In the genomic region with DNA sequence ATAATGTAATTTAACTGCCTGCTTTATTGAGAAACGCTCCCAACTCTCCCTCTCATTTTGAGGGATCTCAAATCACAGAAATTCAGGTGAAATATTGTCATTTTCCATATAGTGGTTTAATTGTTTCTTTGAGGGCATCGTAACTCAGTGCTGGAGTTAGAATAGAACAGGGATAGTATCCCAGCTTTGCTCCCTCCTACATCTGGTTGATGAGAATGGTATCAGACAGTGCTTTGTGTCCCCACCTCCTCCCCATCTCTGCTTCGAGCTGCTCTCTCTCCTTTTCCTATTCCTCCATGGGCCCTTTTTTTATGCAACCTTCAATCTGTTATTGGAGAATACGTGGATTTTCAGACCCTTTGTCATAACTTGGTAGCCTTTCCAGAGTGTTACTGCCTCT, we compare ENCODE assay signal across 16 cellular contexts. TPM values are rescaled to one million over a fixed set of nuclear protein-coding genes. Genes with fewer than 3 reads are reported as not detected.
DNase-seq lines count a peak whose midpoint lies in the region; ATAC-seq and TF ChIP-seq lines count a peak whose summit lies in the region.
"Had no signal": no experiment of that assay in that cellular context is flagged by ENCODE, and none has a peak within 500 bp of the region (broad histone marks: within the 10 kb centered on the region; RNA-seq: fewer than 3 reads in every experiment).

No MANE protein-coding gene starts in this region.

- H3K36me3 ChIP-seq in MM.1S (replicated peaks; ENCODE audit: insufficient read depth, low read length) = no peaks in the 10 kb centered on the region

- no peaks in the 10 kb centered on the region for H4K20me1 ChIP-seq in MM.1S (ENCODE audit: insufficient read depth, low read length)

- peak overlapping the region; percentile 29 for H3K4me3 Mint-ChIP-seq in activated naive CD8-positive, alpha-beta T cell treated with anti-CD3 and anti-CD28 coated beads, Interleukin-2, amount 10 ng/mL, durations not matched to agents 7 days and 5 days
- no peak overlapping the region for H3K4me3 Mint-ChIP-seq in activated naive CD8-positive, alpha-beta T cell treated with anti-CD3 and anti-CD28 coated beads for 36 hours
- H3K4me3 Mint-ChIP-seq: H9, IgD-negative memory B cell had no signal

- H2AFZ ChIP-seq in MM.1S (ENCODE audit: low read length) = no peak overlapping the region

- ATAC-seq in activated naive CD8-positive, alpha-beta T cell treated with anti-CD3 and anti-CD28 coated beads, Interleukin-2, amount 10 ng/mL, durations not matched to agents 7 days and 5 days (ENCODE audit: low read depth) = no peak
- ATAC-seq in HG03378 (IDR thresholded peaks at IDR 0.05; ENCODE audit: unreplicated experiment) (no peak), GM18517 (IDR thresholded peaks at IDR 0.05; ENCODE audit: unreplicated experiment) (no peak)

- no peaks in the 10 kb centered on the region for H3K79me2 ChIP-seq in MM.1S (ENCODE audit: low read length)

- POLR2A ChIA-PET in activated naive CD8-positive, alpha-beta T cell treated with anti-CD3 and anti-CD28 coated beads, Interleukin-2, amount 10 ng/mL, durations not matched to agents 7 days and 5 days (lab: Charles Lee) = interaction anchor here (1.3 to 1.5 kb wide), 2 partner anchors 40 to 650 kb away, joined by 3 read pairs; a partner anchor contains a TSS

- DNase-seq in activated naive CD8-positive, alpha-beta T cell treated with anti-CD3 and anti-CD28 coated beads, Interleukin-2, amount 10 ng/mL, durations not matched to agents 7 days and 5 days = no peak
- DNase-seq in activated naive CD8-positive, alpha-beta T cell treated with anti-CD3 and anti-CD28 coated beads for 36 hours = no peak
- peak; percentile 60 for DNase-seq in globus pallidus (ENCODE audit: low spot score)
- DNase-seq in pons (ENCODE audit: low spot score) = peak; percentile 73
- DNase-seq in MM.1S = no peak
- DNase-seq in stimulated activated CD8-positive, alpha-beta memory T cell treated with anti-CD3 and anti-CD28 coated beads, Interleukin-4, amount 100 ng/mL, for 48 hours = no peak
- DNase-seq: COR-L47, EL, H9, NCI-H2029 treated with DMSO at 0.1 percent for 48 hours, NCI-H510A treated with DMSO at 0.1 percent for 48 hours, RPMI8226 had no signal

- H3K4me1 ChIP-seq in MM.1S (ENCODE audit: low read length) = no peaks in the 10 kb centered on the region

- peaks cover 4% of the 10 kb centered on the region for H3K9me3 Mint-ChIP-seq in activated naive CD8-positive, alpha-beta T cell treated with anti-CD3 and anti-CD28 coated beads, Interleukin-2, amount 10 ng/mL, durations not matched to agents 7 days and 5 days
- no peaks in the 10 kb centered on the region for H3K9me3 Mint-ChIP-seq in activated naive CD8-positive, alpha-beta T cell treated with anti-CD3 and anti-CD28 coated beads for 36 hours

- peaks cover 10% of the 10 kb centered on the region for H3K36me3 Mint-ChIP-seq in activated naive CD8-positive, alpha-beta T cell treated with anti-CD3 and anti-CD28 coated beads, Interleukin-2, amount 10 ng/mL, durations not matched to agents 7 days and 5 days
- H3K36me3 Mint-ChIP-seq in activated naive CD8-positive, alpha-beta T cell treated with anti-CD3 and anti-CD28 coated beads for 36 hours = peaks cover 4% of the 10 kb centered on the region

- peaks cover 37% of the 10 kb centered on the region for H3K4me1 Mint-ChIP-seq in activated naive CD8-positive, alpha-beta T cell treated with anti-CD3 and anti-CD28 coated beads, Interleukin-2, amount 10 ng/mL, durations not matched to agents 7 days and 5 days
- H3K4me1 Mint-ChIP-seq in activated naive CD8-positive, alpha-beta T cell treated with anti-CD3 and anti-CD28 coated beads for 36 hours = peaks cover 15% of the 10 kb centered on the region

- no peak overlapping the region for H3K9ac ChIP-seq in MM.1S (ENCODE audit: low read length)

- no peak overlapping the region for H3K4me3 ChIP-seq in MM.1S (ENCODE audit: low read length)

- no peaks in the 10 kb centered on the region for H3K9me3 ChIP-seq in MM.1S (replicated peaks; ENCODE audit: insufficient read depth, low read length)

- H3K27me3 Mint-ChIP-seq in activated naive CD8-positive, alpha-beta T cell treated with anti-CD3 and anti-CD28 coated beads, Interleukin-2, amount 10 ng/mL, durations not matched to agents 7 days and 5 days = no peaks in the 10 kb centered on the region
- H3K27me3 Mint-ChIP-seq in activated naive CD8-positive, alpha-beta T cell treated with anti-CD3 and anti-CD28 coated beads for 36 hours = no peaks in the 10 kb centered on the region
- H3K27me3 Mint-ChIP-seq: IgD-negative memory B cell had no signal

- peak overlapping the region; percentile 30 for H3K27ac Mint-ChIP-seq in activated naive CD8-positive, alpha-beta T cell treated with anti-CD3 and anti-CD28 coated beads, Interleukin-2, amount 10 ng/mL, durations not matched to agents 7 days and 5 days
- H3K27ac Mint-ChIP-seq in activated naive CD8-positive, alpha-beta T cell treated with anti-CD3 and anti-CD28 coated beads for 36 hours = no peak overlapping the region

- H3F3A ChIP-seq in MM.1S (ENCODE audit: insufficient read depth, low read length) = no peaks in the 10 kb centered on the region

- no peaks in the 10 kb centered on the region for H3K27me3 ChIP-seq in MM.1S (replicated peaks; ENCODE audit: insufficient read depth, low read length)

- H3K27ac ChIP-seq in MM.1S (ENCODE audit: low read length) = no peak overlapping the region
- H3K27ac ChIP-seq: C4-2B had no signal

- H3K4me2 ChIP-seq in MM.1S (ENCODE audit: low read depth, low read length) = no peak overlapping the region

- TF ChIP-seq CTCF in MM.1S (IDR thresholded peaks at IDR 0.05; ENCODE audit: low read length) = no peak

- no peaks in the 10 kb centered on the region for H3K9me2 ChIP-seq in MM.1S (replicated peaks; ENCODE audit: insufficient read depth, low read length)

RNA-seq across cellular contexts. Expression of a gene that starts 41.2 kb away (rescaled TPM):
- 10 to 100 TPM; 20.1 to 23.0 TPM for total RNA-seq in activated naive CD8-positive, alpha-beta T cell treated with anti-CD3 and anti-CD28 coated beads, Interleukin-2, amount 10 ng/mL, durations not matched to agents 7 days and 5 days
- 10 to 100 TPM; 17.0 TPM for total RNA-seq in activated naive CD8-positive, alpha-beta T cell treated with anti-CD3 and anti-CD28 coated beads for 36 hours

Comparison
In these comparisons a context has a peak if more than half of its experiments do, and no peak if none do; other contexts are left out.
1. DNase-seq: peak in globus pallidus (single experiment) and pons (single experiment); none in activated naive CD8-positive, alpha-beta T cell treated with anti-CD3 and anti-CD28 coated beads, Interleukin-2, amount 10 ng/mL, durations not matched to agents 7 days and 5 days (single experiment), activated naive CD8-positive, alpha-beta T cell treated with anti-CD3 and anti-CD28 coated beads for 36 hours (single experiment), MM.1S (single experiment) and stimulated activated CD8-positive, alpha-beta memory T cell treated with anti-CD3 and anti-CD28 coated beads, Interleukin-4, amount 100 ng/mL, for 48 hours (single experiment).